28 cellular contexts compared by ENCODE assay signal in the genomic region with DNA sequence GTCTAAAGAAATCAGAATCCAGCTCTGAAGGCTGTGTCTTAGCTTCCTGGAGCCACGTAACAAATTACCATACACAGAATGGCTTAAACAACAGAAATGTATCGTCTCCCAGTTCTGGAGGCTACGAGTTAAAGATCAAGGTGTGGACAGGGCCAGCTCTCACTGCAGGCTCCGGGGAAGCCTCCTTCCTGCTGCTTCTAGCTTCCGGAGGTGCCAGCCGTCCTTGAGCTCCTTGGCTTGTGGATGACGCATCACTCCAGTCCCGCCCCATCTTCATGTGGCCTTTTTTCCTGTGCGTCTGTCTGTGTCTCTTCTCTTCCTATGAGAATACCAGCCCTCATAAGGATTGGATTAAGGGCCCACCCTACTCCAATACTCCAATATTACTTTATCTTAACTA.
"Had no signal": no experiment of that assay in that cellular context is flagged by ENCODE, and none has a peak within 500 bp of the region (broad histone marks: within the 10 kb centered on the region; RNA-seq: fewer than 3 reads in every experiment).

No MANE protein-coding gene starts in this region.

- FAIRE-seq: kidney had no signal

- H3K9me3 ChIP-seq: colonic mucosa, gastroesophageal sphincter, heart left ventricle, ovary, psoas muscle, sigmoid colon, thyroid gland had no signal

- H3K4me3 ChIP-seq: colonic mucosa, gastroesophageal sphincter, heart left ventricle, hepatocyte, lung, ovary, psoas muscle, sigmoid colon, stomach, thyroid gland had no signal

- ATAC-seq: esophagus mucosa; gastroesophageal sphincter; heart left ventricle; left lobe of liver; natural killer cell; psoas muscle; stimulated activated effector memory CD8-positive, alpha-beta T cell treated with anti-CD3 and anti-CD28 coated beads, Interleukin-12 subunit alpha, Interleukin-12 subunit beta, amount 100 ng/mL, for 72 hours had no signal

- H3K9me3 Mint-ChIP-seq: endodermal cell; memory B cell; natural killer cell; neural crest cell; stimulated activated effector memory CD8-positive, alpha-beta T cell treated with anti-CD3 and anti-CD28 coated beads, Interleukin-12 subunit alpha, Interleukin-12 subunit beta, amount 100 ng/mL, for 72 hours had no signal

- H3K4me1 ChIP-seq: colonic mucosa, gastroesophageal sphincter, psoas muscle, sigmoid colon, stomach, thyroid gland had no signal

- H3K36me3 Mint-ChIP-seq: memory B cell; natural killer cell; stimulated activated effector memory CD8-positive, alpha-beta T cell treated with anti-CD3 and anti-CD28 coated beads, Interleukin-12 subunit alpha, Interleukin-12 subunit beta, amount 100 ng/mL, for 72 hours had no signal

- H3K36me3 ChIP-seq: colonic mucosa, gastroesophageal sphincter, ovary, sigmoid colon, stomach, thyroid gland had no signal

- H3K27ac ChIP-seq: colonic mucosa, epithelial cell of prostate, gastroesophageal sphincter, heart left ventricle, hepatocyte, ovary, psoas muscle, sigmoid colon, stomach, thyroid gland had no signal

- H3K4me3 Mint-ChIP-seq: dendritic cell treated with granulocyte-macrophage colony-stimulating factor and Interleukin-4, amounts not matched to agents 40 ng/mL and 50 ng/mL, for 4 days; endodermal cell; memory B cell; natural killer cell; neural crest cell; stimulated activated effector memory CD8-positive, alpha-beta T cell treated with anti-CD3 and anti-CD28 coated beads, Interleukin-12 subunit alpha, Interleukin-12 subunit beta, amount 100 ng/mL, for 72 hours had no signal

- H3K79me2 ChIP-seq: hepatocyte had no signal

- H3K27me3 Mint-ChIP-seq: dendritic cell treated with granulocyte-macrophage colony-stimulating factor and Interleukin-4, amounts not matched to agents 40 ng/mL and 50 ng/mL, for 4 days; memory B cell had no signal

- H3K4me1 Mint-ChIP-seq: endodermal cell; memory B cell; natural killer cell; stimulated activated effector memory CD8-positive, alpha-beta T cell treated with anti-CD3 and anti-CD28 coated beads, Interleukin-12 subunit alpha, Interleukin-12 subunit beta, amount 100 ng/mL, for 72 hours had no signal

- DNase-seq: colonic mucosa; effector CD8-positive, alpha-beta T cell; endodermal cell; foreskin fibroblast; heart left ventricle; kidney; natural killer cell; ovary; posterior cingulate gyrus; psoas muscle; right cardiac atrium; sigmoid colon; stimulated activated CD4-positive, alpha-beta T cell treated with anti-CD3 and anti-CD28 coated beads, Interleukin-2, amount 100 ng/mL, for 24 hours; stimulated activated CD4-positive, alpha-beta T cell treated with anti-CD3 and anti-CD28 coated beads, Interleukin-4, amount 100 ng/mL, for 24 hours; stimulated activated naive CD4-positive, alpha-beta T cell treated with Interleukin-2 at 50 U/mL for 16 hours; stomach; thyroid gland; trophoblast cell had no signal

- H3K4me2 ChIP-seq: hepatocyte had no signal

- H2AFZ ChIP-seq: hepatocyte had no signal

- H3K27ac Mint-ChIP-seq: dendritic cell treated with granulocyte-macrophage colony-stimulating factor and Interleukin-4, amounts not matched to agents 40 ng/mL and 50 ng/mL, for 4 days; endodermal cell; memory B cell; natural killer cell; stimulated activated effector memory CD8-positive, alpha-beta T cell treated with anti-CD3 and anti-CD28 coated beads, Interleukin-12 subunit alpha, Interleukin-12 subunit beta, amount 100 ng/mL, for 72 hours had no signal

- H3K27me3 ChIP-seq: colonic mucosa, gastroesophageal sphincter, heart left ventricle, hepatocyte, ovary, sigmoid colon, stomach, thyroid gland had no signal
